In the genomic region with DNA sequence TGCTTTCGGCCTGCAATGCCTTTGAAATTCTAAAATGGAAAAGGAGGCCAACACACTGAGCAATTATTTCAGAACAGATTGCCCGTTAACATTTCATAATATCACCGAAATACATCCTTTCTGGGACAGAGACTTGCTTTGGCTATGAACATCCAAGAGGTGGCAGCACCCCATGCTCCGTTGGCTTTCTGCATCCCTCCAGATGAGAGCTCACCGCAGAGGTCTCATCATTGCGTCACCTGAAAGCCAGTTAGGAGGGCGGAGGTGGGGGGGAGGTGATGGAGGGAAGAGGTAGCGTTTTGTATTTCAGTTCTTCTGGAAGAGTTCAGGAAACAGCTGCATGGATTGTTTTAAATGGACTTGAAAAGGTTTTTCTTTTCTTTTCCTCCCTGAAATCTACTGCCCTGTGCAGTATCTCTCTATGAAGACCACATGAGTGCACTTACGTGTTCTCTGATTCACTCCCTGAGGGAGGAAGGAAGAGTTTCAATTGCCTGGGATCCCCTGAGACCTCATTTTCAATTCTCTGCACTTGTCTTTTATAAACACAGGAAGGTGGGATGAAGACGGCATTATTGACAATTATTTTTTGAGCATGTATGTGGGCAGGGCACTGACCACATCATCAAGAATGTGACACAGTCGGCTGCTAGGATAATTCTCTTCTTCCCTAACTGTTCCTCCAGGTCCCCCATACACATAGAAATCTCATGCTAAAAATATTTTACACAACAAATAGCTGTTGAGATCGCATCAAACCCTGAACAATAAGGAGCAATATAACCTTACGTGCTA, we compare ENCODE assay signal across 2 cellular contexts.
TF ChIP-seq lines count a peak whose summit lies in the region.

No MANE protein-coding gene starts in this region.

TF ChIP-seq in GM23338, 12 proteins besides CTCF, POLR2A, EP300 and RAD21:
- TF ChIP-seq CREB1 (CRISPR knock-in tag; IDR thresholded peaks at IDR 0.05; ENCODE audit: low read depth) (peak; percentile 45; the same call in 1 of the 2 replicates), NANOG (IDR thresholded peaks at IDR 0.05; ENCODE audit: borderline replicate concordance) (no peak)

TF ChIP-seq in neural cell, 6 proteins besides CTCF, POLR2A, EP300 and RAD21:
- no peak for TF ChIP-seq EZH2 (IDR thresholded peaks at IDR 0.05; ENCODE audit: borderline replicate concordance, insufficient read depth, low read length, poor library complexity, severe bottlenecking)
- TF ChIP-seq MXI1 (conservative IDR thresholded peaks at IDR 0.05; ENCODE audit: poor library complexity, severe bottlenecking) = no peak
- no peak for TF ChIP-seq POLR2AphosphoS5 (IDR thresholded peaks at IDR 0.05)
- TF ChIP-seq SMC3 (conservative IDR thresholded peaks at IDR 0.05; ENCODE audit: poor library complexity) = peak; percentile 88
